In genomic region chr14:101475468-101476257, GRCh38 we compare ENCODE assay signal across 12 cellular contexts.
A peak's percentile ranks its signal among the peaks of the same experiment; 100 is the strongest.
DNase-seq lines count a peak whose midpoint lies in the region; ATAC-seq, FAIRE-seq and TF ChIP-seq lines count a peak whose summit lies in the region.
"Had no signal": no experiment of that assay in that cellular context is flagged by ENCODE, and none has a peak within 500 bp of the region (broad histone marks: within the 10 kb centered on the region; RNA-seq: fewer than 3 reads in every experiment).

No MANE protein-coding gene starts in this region.

- no peaks in the 10 kb centered on the region for H3K9me3 ChIP-seq in tibial artery

- ATAC-seq in GM21717 (IDR thresholded peaks at IDR 0.05; ENCODE audit: unreplicated experiment): no peak
- ATAC-seq: GM12878; naive thymus-derived CD8-positive, alpha-beta T cell had no signal

- peaks cover 0 to 11% (median 5%) of the 10 kb centered on the region in 4 donors for H3K4me1 ChIP-seq in tibial artery

- no peaks in the 10 kb centered on the region for H3K36me3 ChIP-seq in brain microvascular endothelial cell (replicated peaks)
- H3K36me3 ChIP-seq in tibial artery: no peaks in the 10 kb centered on the region

- POLR2A ChIA-PET in HEK293T (lab: Yijun Ruan, JAX): no interaction called here

- peaks cover 9% of the 10 kb centered on the region for H3K27me3 ChIP-seq in brain microvascular endothelial cell (replicated peaks)
- H3K27me3 ChIP-seq in tibial artery: peaks cover 0 to 29% of the 10 kb centered on the region in 2 donors

- no peak for TF ChIP-seq CTCF in brain microvascular endothelial cell (IDR thresholded peaks at IDR 0.05; ENCODE audit: low read depth, low read length, missing control alignments)
- no peak for TF ChIP-seq CTCF in tibial artery (IDR thresholded peaks at IDR 0.05)

- H3K4me3 ChIP-seq in brain microvascular endothelial cell (ENCODE audit: low read depth, low read length) (no peak overlapping the region), tibial artery (no peak overlapping the region)
- H3K4me3 ChIP-seq: GM12878 had no signal

- intact Hi-C loops in tibial artery (cut with DNase I; ENCODE audit: low total_unique reads): no loop called here

- in situ Hi-C loops in brain microvascular endothelial cell (cut with HindIII; ENCODE audit: low pct_ligation_motif_present, low sequenced_read_pairs): no loop called here

- H3K27ac ChIP-seq in brain microvascular endothelial cell (no peak overlapping the region), tibial artery (peak overlapping the region in 1 of 2 donors; percentile 15)

- DNase-seq in HTR-8/SVneo (ENCODE audit: insufficient read length, low spot score): peak; percentile 67
- DNase-seq in brain microvascular endothelial cell: peak; percentile 26
- DNase-seq in kidney glomerular epithelial cell (lab: John Stamatoyannopoulos, UW): peak; percentile 45
- peak; percentile 41 to 69 for DNase-seq in tibial artery
- no peak for DNase-seq in HEK293T (ENCODE audit: extremely low spot score)
- DNase-seq in GM19240 (ENCODE audit: insufficient read length, low spot score): no peak
- no peak for DNase-seq in C1 segment of cervical spinal cord (lab: John Stamatoyannopoulos, UW)
- DNase-seq: activated CD4-positive, CD25-positive, alpha-beta regulatory T cell treated with anti-CD3 and anti-CD28 coated beads, Interleukin-2, amount 50 U/mL, for 72 hours; naive thymus-derived CD8-positive, alpha-beta T cell; NCI-H1048 had no signal

- CTCF ChIA-PET in HEK293T (lab: Yijun Ruan, JAX): no interaction called here

- FAIRE-seq in HTR-8/SVneo (lab: Jason Lieb, UNC): peak; percentile 65
- FAIRE-seq: GM12878 had no signal

TF ChIP-seq in HEK293T, 16 proteins besides CTCF, POLR2A, EP300 and RAD21:
- TF ChIP-seq PKNOX1 (IDR thresholded peaks at IDR 0.05): no peak
- no peak for TF ChIP-seq FOXM1 (IDR thresholded peaks at IDR 0.05; ENCODE audit: borderline replicate concordance)
- TF ChIP-seq BHLHE40 (IDR thresholded peaks at IDR 0.05; ENCODE audit: borderline replicate concordance): no peak
- TF ChIP-seq ZNF384 (IDR thresholded peaks at IDR 0.05): no peak
- TF ChIP-seq HDGF (IDR thresholded peaks at IDR 0.05; ENCODE audit: borderline replicate concordance): no peak
- TF ChIP-seq FOXK2 (IDR thresholded peaks at IDR 0.05): no peak
- TF ChIP-seq ELF4 (IDR thresholded peaks at IDR 0.05): no peak
- TF ChIP-seq FOXA1 (IDR thresholded peaks at IDR 0.05): no peak

Comparison
In these comparisons a context has a peak if more than half of its experiments do, and no peak if none do; other contexts are left out.
1. DNase-seq: peak in HTR-8/SVneo (single experiment), brain microvascular endothelial cell (single experiment), kidney glomerular epithelial cell (single experiment) and tibial artery (2 of 2); none in HEK293T (single experiment), GM19240 (single experiment) and C1 segment of cervical spinal cord (0 of 14).